Comparison of ENCODE assay signal across 8 cellular contexts in genomic region chr19:34926361-34926684, GRCh38. TPM values are rescaled to one million over a fixed set of nuclear protein-coding genes. Genes with fewer than 3 reads are reported as not detected.
A peak's percentile ranks its signal among the peaks of the same experiment; 100 is the strongest.
DNase-seq lines count a peak whose midpoint lies in the region; ATAC-seq and TF ChIP-seq lines count a peak whose summit lies in the region.

No MANE protein-coding gene starts in this region.

- H3K9me3 ChIP-seq in Karpas-422 (ENCODE audit: low read length) (no peaks in the 10 kb centered on the region), colonic mucosa (no peaks in the 10 kb centered on the region), thyroid gland (no peaks in the 10 kb centered on the region)

- no peak for TF ChIP-seq CTCF in AG10803 (conservative IDR thresholded peaks at IDR 0.05; ENCODE audit: low read length)
- TF ChIP-seq CTCF in colonic mucosa (IDR thresholded peaks at IDR 0.05): no peak
- TF ChIP-seq CTCF in nephron (IDR thresholded peaks at IDR 0.05; ENCODE audit: unreplicated experiment in 3 of 3): no peak
- TF ChIP-seq CTCF in thyroid gland (IDR thresholded peaks at IDR 0.05): no peak

- no peaks in the 10 kb centered on the region for H4K20me1 ChIP-seq in Karpas-422 (ENCODE audit: insufficient read depth, low read depth, low read length)

- peaks cover 1% of the 10 kb centered on the region for H3K36me3 ChIP-seq in Karpas-422 (ENCODE audit: insufficient read depth, low read length)
- H3K36me3 ChIP-seq in colonic mucosa: no peaks in the 10 kb centered on the region
- peaks cover 0 to under 1% of the 10 kb centered on the region in 2 donors for H3K36me3 ChIP-seq in thyroid gland

- no peak for ATAC-seq in HG03565 (IDR thresholded peaks at IDR 0.05; ENCODE audit: unreplicated experiment)

- H3K9me2 ChIP-seq in Karpas-422 (replicated peaks; ENCODE audit: insufficient read depth, low read length): no peaks in the 10 kb centered on the region

- DNase-seq in AG10803 (ENCODE audit: low read depth) (no peak), Karpas-422 (no peak), colonic mucosa (no peak), erythroblast (lab: John Stamatoyannopoulos, UW) (no peak), thyroid gland (no peak), NOMO-1 treated with dmso at 0.1 percent for 144 hours (lab: John Stamatoyannopoulos, UW; ENCODE audit: unreplicated experiment) (no peak)

- peaks cover 15% of the 10 kb centered on the region for H3K4me1 Mint-ChIP-seq in nephron

- H3K27ac Mint-ChIP-seq in nephron: peak overlapping the region; percentile 90 to 97 (median 93)

- peaks cover 12% of the 10 kb centered on the region for H3K4me1 ChIP-seq in Karpas-422 (ENCODE audit: low read length)
- peaks cover 5% of the 10 kb centered on the region for H3K4me1 ChIP-seq in colonic mucosa
- H3K4me1 ChIP-seq in thyroid gland: peaks cover 6 to 7% of the 10 kb centered on the region in 2 donors

- peak overlapping the region; percentile 98 to 99 (median 99) for H3K4me3 Mint-ChIP-seq in nephron

- intact Hi-C loops in colonic mucosa (cut with DNase I) (no loop called here), thyroid gland (cut with DNase I) (no loop called here)

- WGBS in thyroid gland, 2 donors: 73 to 75% methylated on average over 3 of the region's 3 CpGs

- H2AFZ ChIP-seq in Karpas-422 (ENCODE audit: low read length): peak overlapping the region; percentile 7

- peaks cover 23% of the 10 kb centered on the region for H3K79me2 ChIP-seq in Karpas-422 (ENCODE audit: low read length)

- H3K27me3 Mint-ChIP-seq in nephron (ENCODE audit: low read depth): no peaks in the 10 kb centered on the region

- peak overlapping the region; percentile 75 for H3K4me2 ChIP-seq in Karpas-422 (ENCODE audit: low read depth, low read length, poor library complexity, severe bottlenecking)

- peaks cover 18% of the 10 kb centered on the region for H3K9me3 Mint-ChIP-seq in nephron

- H3K27ac ChIP-seq in Karpas-422 (ENCODE audit: low read length) (no peak overlapping the region), colonic mucosa (peak overlapping the region; percentile 64), thyroid gland (peak overlapping the region in 1 of 3 donors; percentile 24)

- TF ChIP-seq POLR2A in erythroblast (IDR thresholded peaks at IDR 0.05; ENCODE audit: low read length) (no peak), thyroid gland (IDR thresholded peaks at IDR 0.05) (no peak)

- H3K9ac ChIP-seq in Karpas-422 (ENCODE audit: low read length) (peak overlapping the region; percentile 84; the same call in 1 of the 2 replicates), colonic mucosa (ENCODE audit: low read depth in 2 of 2, low read length in 2 of 2) (no peak overlapping the region)

- peak overlapping the region; percentile 70 for H3K4me3 ChIP-seq in AG10803 (ENCODE audit: low read length)
- H3K4me3 ChIP-seq in Karpas-422 (ENCODE audit: low read length): 0 out of 2 replicates have a peak overlapping the region, but pooled peaks have one; percentile 1
- peak overlapping the region; percentile 61 for H3K4me3 ChIP-seq in colonic mucosa
- H3K4me3 ChIP-seq in thyroid gland (replicated peaks in 1 of 3): peak overlapping the region in 1 of 3 donors; percentile 56

- no peaks in the 10 kb centered on the region for H3K27me3 ChIP-seq in Karpas-422 (ENCODE audit: low read length)
- H3K27me3 ChIP-seq in colonic mucosa: no peaks in the 10 kb centered on the region
- no peaks in the 10 kb centered on the region for H3K27me3 ChIP-seq in thyroid gland

- H3K36me3 Mint-ChIP-seq in nephron (ENCODE audit: low read depth): peaks cover 17% of the 10 kb centered on the region

RNA-seq across cellular contexts. Expression of gene ZNF30, which starts 0.4 kb away (rescaled TPM):
- 6.3 and 8.5 TPM in 2 replicates for total RNA-seq in Karpas-422 (2014; rRNA removed; shearing (Covaris generic); ENCODE audit: low replicate concordance)
- total RNA-seq in colonic mucosa (1 to 10 TPM; 1.3 to 2.1 TPM), thyroid gland (1 to 10 TPM; 2.4 to 5.6 (median 3.1) TPM)

RNA-seq across cellular contexts. Expression of gene ZNF792, which starts 37.7 kb away (rescaled TPM):
- total RNA-seq in Karpas-422 (2014; rRNA removed; shearing (Covaris generic); ENCODE audit: low replicate concordance): 11.4 and 12.8 TPM in 2 replicates
- 1 to 10 TPM; 6.7 to 8.1 TPM for total RNA-seq in colonic mucosa
- 10 to 100 TPM in 1 of 4 donors, 1 to 10 TPM in 3; 7.5 to 13.2 (median 9.3) TPM for total RNA-seq in thyroid gland
